ENCODE assay signal across 12 cellular contexts in genomic region chr9:107046692-107047091, GRCh38.
DNase-seq lines count a peak whose midpoint lies in the region; ATAC-seq and TF ChIP-seq lines count a peak whose summit lies in the region.
"Had no signal": no experiment of that assay in that cellular context is flagged by ENCODE, and none has a peak within 500 bp of the region (broad histone marks: within the 10 kb centered on the region; RNA-seq: fewer than 3 reads in every experiment).

No MANE protein-coding gene starts in this region.

- no peak for TF ChIP-seq CTCF in progenitor cell of endocrine pancreas (IDR thresholded peaks at IDR 0.05; ENCODE audit: unreplicated experiment)

- peak; percentile 16 for DNase-seq in germinal center (ENCODE audit: low spot score)
- DNase-seq in cardiac septum (ENCODE audit: low spot score): no peak
- no peak for DNase-seq in 8988T
- DNase-seq in activated gamma-delta T cell (lab: John Stamatoyannopoulos, UW): no peak
- no peak for DNase-seq in progenitor cell of endocrine pancreas (ENCODE audit: low spot score, unreplicated experiment)
- DNase-seq: activated naive CD4-positive, alpha-beta T cell treated with anti-CD3 and anti-CD28 coated beads for 36 hours; CD4-positive, CD25-positive, alpha-beta regulatory T cell; NCI-H1092 treated with DMSO at 0.1 percent for 48 hours; testis had no signal

- H3K27ac Mint-ChIP-seq in progenitor cell of endocrine pancreas: no peak overlapping the region
- H3K27ac Mint-ChIP-seq: activated naive CD4-positive, alpha-beta T cell treated with anti-CD3 and anti-CD28 coated beads for 36 hours; CD4-positive, CD25-positive, alpha-beta regulatory T cell had no signal

- no peaks in the 10 kb centered on the region for H3K4me1 Mint-ChIP-seq in progenitor cell of endocrine pancreas (ENCODE audit: low read depth)
- H3K4me1 Mint-ChIP-seq: CD4-positive, CD25-positive, alpha-beta regulatory T cell had no signal

- peaks cover 11% of the 10 kb centered on the region for H3K27me3 Mint-ChIP-seq in progenitor cell of endocrine pancreas
- H3K27me3 Mint-ChIP-seq: CD4-positive, CD25-positive, alpha-beta regulatory T cell had no signal

- intact Hi-C loops in cardiac septum (cut with DNase I): no loop called here

- peak; percentile 99 for ATAC-seq in GM18867 (IDR thresholded peaks at IDR 0.05; ENCODE audit: unreplicated experiment)
- ATAC-seq in GM21576 (IDR thresholded peaks at IDR 0.05; ENCODE audit: unreplicated experiment): peak; percentile 97
- ATAC-seq in HG03066 (IDR thresholded peaks at IDR 0.05; ENCODE audit: low read depth, unreplicated experiment): peak; percentile 89

- H3K9me3 Mint-ChIP-seq in progenitor cell of endocrine pancreas (ENCODE audit: low read depth): peaks cover 3% of the 10 kb centered on the region
- H3K9me3 Mint-ChIP-seq: activated naive CD4-positive, alpha-beta T cell treated with anti-CD3 and anti-CD28 coated beads for 36 hours had no signal

- H3K4me3 Mint-ChIP-seq in progenitor cell of endocrine pancreas (ENCODE audit: low read depth): no peak overlapping the region
- H3K4me3 Mint-ChIP-seq: activated naive CD4-positive, alpha-beta T cell treated with anti-CD3 and anti-CD28 coated beads for 36 hours; CD4-positive, CD25-positive, alpha-beta regulatory T cell had no signal

- no peaks in the 10 kb centered on the region for H3K36me3 Mint-ChIP-seq in progenitor cell of endocrine pancreas (ENCODE audit: insufficient read depth)
- H3K36me3 Mint-ChIP-seq: CD4-positive, CD25-positive, alpha-beta regulatory T cell had no signal
